Comparison of ENCODE assay signal across 39 cellular contexts in genomic region chr2:174046172-174046571, GRCh38.
"Had no signal": no experiment of that assay in that cellular context is flagged by ENCODE, and none has a peak within 500 bp of the region (broad histone marks: within the 10 kb centered on the region; RNA-seq: fewer than 3 reads in every experiment).

No MANE protein-coding gene starts in this region.

- H3K27ac ChIP-seq: adrenal gland, ascending aorta, body of pancreas, brain microvascular endothelial cell, breast epithelium, cardiac muscle cell had no signal

- H3K4me1 ChIP-seq: adrenal gland, ascending aorta, body of pancreas, breast epithelium had no signal

- ATAC-seq: activated naive CD4-positive, alpha-beta T cell treated with anti-CD3 and anti-CD28 coated beads, Interleukin-2, amount 50 U/mL, for 72 hours; activated naive CD8-positive, alpha-beta T cell treated with anti-CD3 and anti-CD28 coated beads, Interleukin-2, amount 50 U/mL, for 24 hours; activated T-cell treated with anti-CD3 and anti-CD28 coated beads, Interleukin-2, amount 50 U/mL, for 4 hours; activated T-cell treated with anti-CD3 and anti-CD28 coated beads, Interleukin-2, amount 50 U/mL, for 72 hours; activated T-helper 17 cell treated with anti-CD3 and anti-CD28 coated beads, Interleukin-2, amount 50 U/mL, for 72 hours; body of pancreas had no signal

- DNase-seq: activated effector memory CD4-positive, alpha-beta T cell treated with anti-CD3 and anti-CD28 coated beads, Interleukin-2, amount 50 U/mL, for 16 hours; activated effector memory CD4-positive, alpha-beta T cell treated with Interleukin-2 at 50 U/mL for 16 hours; activated gamma-delta T cell; activated gamma-delta T cell treated with Interleukin-2 at 50 U/mL for 16 hours; activated naive CD4-positive, alpha-beta T cell; activated naive CD4-positive, alpha-beta T cell treated with anti-CD3 and anti-CD28 coated beads for 36 hours; activated naive CD4-positive, alpha-beta T cell treated with anti-CD3 and anti-CD28 coated beads, Interleukin-2, amount 10 ng/mL, durations not matched to agents 7 days and 5 days; activated naive CD4-positive, alpha-beta T cell treated with anti-CD3 and anti-CD28 coated beads, Interleukin-2, amount 50 U/mL, for 16 hours; activated naive CD4-positive, alpha-beta T cell treated with Interleukin-2 at 50 U/mL for 16 hours; activated naive CD8-positive, alpha-beta T cell treated with anti-CD3 and anti-CD28 coated beads for 36 hours; activated naive CD8-positive, alpha-beta T cell treated with anti-CD3 and anti-CD28 coated beads, Interleukin-2, amount 10 ng/mL, durations not matched to agents 7 days and 5 days; activated naive CD8-positive, alpha-beta T cell treated with anti-CD3 and anti-CD28 coated beads, Interleukin-2, amount 50 U/mL, for 24 hours; activated T-cell treated with anti-CD3 and anti-CD28 coated beads, Interleukin-2, amount 50 U/mL, for 24 hours; activated T-cell treated with anti-CD3 and anti-CD28 coated beads, Interleukin-2, amount 50 U/mL, for 4 hours; activated T-cell treated with anti-CD3 and anti-CD28 coated beads, Interleukin-2, amount 50 U/mL, for 48 hours; activated T-cell treated with anti-CD3 and anti-CD28 coated beads, Interleukin-2, amount 50 U/mL, for 72 hours; adrenal gland; amniotic stem cell; amygdala; anterior cingulate cortex; aorta; body of pancreas; brain microvascular endothelial cell; caudate nucleus; central memory CD4-positive, alpha-beta T cell; cerebellar nuclear complex had no signal

- H3K36me3 ChIP-seq: adrenal gland, ascending aorta, brain microvascular endothelial cell, breast epithelium, cardiac muscle cell had no signal

- H3K4me1 Mint-ChIP-seq: activated naive CD4-positive, alpha-beta T cell treated with anti-CD3 and anti-CD28 coated beads, Interleukin-2, amount 10 ng/mL, durations not matched to agents 7 days and 5 days; activated naive CD4-positive, alpha-beta T cell treated with anti-CD3 and anti-CD28 coated beads, Interleukin-2, amount 50 U/mL, for 24 hours; activated naive CD8-positive, alpha-beta T cell treated with anti-CD3 and anti-CD28 coated beads, Interleukin-2, amount 10 ng/mL, durations not matched to agents 7 days and 5 days; activated T-helper 17 cell treated with anti-CD3 and anti-CD28 coated beads, Interleukin-2, amount 50 U/mL, for 72 hours; central memory CD8-positive, alpha-beta T cell had no signal

- H3K27me3 Mint-ChIP-seq: activated naive CD4-positive, alpha-beta T cell treated with anti-CD3 and anti-CD28 coated beads, Interleukin-2, amount 50 U/mL, for 24 hours; activated naive CD8-positive, alpha-beta T cell treated with anti-CD3 and anti-CD28 coated beads, Interleukin-2, amount 50 U/mL, for 24 hours; central memory CD8-positive, alpha-beta T cell had no signal

- FAIRE-seq: astrocyte, bronchial epithelial cell had no signal

- H3K9me3 ChIP-seq: adrenal gland, ascending aorta, body of pancreas, breast epithelium had no signal

- H3K36me3 Mint-ChIP-seq: activated naive CD4-positive, alpha-beta T cell treated with anti-CD3 and anti-CD28 coated beads, Interleukin-2, amount 10 ng/mL, durations not matched to agents 7 days and 5 days; activated naive CD4-positive, alpha-beta T cell treated with anti-CD3 and anti-CD28 coated beads, Interleukin-2, amount 50 U/mL, for 24 hours; activated naive CD4-positive, alpha-beta T cell treated with anti-CD3 and anti-CD28 coated beads, Interleukin-2, amount 50 U/mL, for 72 hours; activated naive CD8-positive, alpha-beta T cell treated with anti-CD3 and anti-CD28 coated beads for 36 hours; activated naive CD8-positive, alpha-beta T cell treated with anti-CD3 and anti-CD28 coated beads, Interleukin-2, amount 10 ng/mL, durations not matched to agents 7 days and 5 days; brain had no signal

- H3K27ac Mint-ChIP-seq: activated naive CD4-positive, alpha-beta T cell treated with anti-CD3 and anti-CD28 coated beads for 36 hours; activated naive CD4-positive, alpha-beta T cell treated with anti-CD3 and anti-CD28 coated beads, Interleukin-2, amount 10 ng/mL, durations not matched to agents 7 days and 5 days; activated naive CD4-positive, alpha-beta T cell treated with anti-CD3 and anti-CD28 coated beads, Interleukin-2, amount 50 U/mL, for 24 hours; activated naive CD4-positive, alpha-beta T cell treated with anti-CD3 and anti-CD28 coated beads, Interleukin-2, amount 50 U/mL, for 72 hours; activated naive CD8-positive, alpha-beta T cell; activated naive CD8-positive, alpha-beta T cell treated with anti-CD3 and anti-CD28 coated beads for 36 hours; activated naive CD8-positive, alpha-beta T cell treated with anti-CD3 and anti-CD28 coated beads, Interleukin-2, amount 10 ng/mL, durations not matched to agents 7 days and 5 days; activated naive CD8-positive, alpha-beta T cell treated with anti-CD3 and anti-CD28 coated beads, Interleukin-2, amount 50 U/mL, for 24 hours; activated T-cell treated with anti-CD3 and anti-CD28 coated beads, Interleukin-2, amount 50 U/mL, for 24 hours; activated T-cell treated with anti-CD3 and anti-CD28 coated beads, Interleukin-2, amount 50 U/mL, for 72 hours; activated T-helper 1 cell treated with anti-CD3 and anti-CD28 coated beads, Interleukin-12 subunit alpha, Interleukin-12 subunit beta, Interleukin-2, Interleukin-4 antibody, amounts not matched to agents 30 ng/mL and 10 ng/mL and 1 ng/mL, durations not matched to agents 14 hours and 24 hours and 36 hours; activated T-helper 17 cell treated with anti-CD3 and anti-CD28 coated beads, Interleukin-2, amount 50 U/mL, for 72 hours; activated T-helper 2 cell treated with anti-CD3 and anti-CD28 coated beads, Interferon-gamma antibody, Interleukin-2, Interleukin-4, amounts not matched to agents 10 μg/mL and 5 μg/mL and 100 μg/mL, durations not matched to agents 14 hours and 24 hours and 36 hours; brain had no signal

- H3K27me3 ChIP-seq: adrenal gland, ascending aorta, body of pancreas, brain microvascular endothelial cell, breast epithelium, cardiac muscle cell had no signal

- H3K9me3 Mint-ChIP-seq: activated naive CD4-positive, alpha-beta T cell treated with anti-CD3 and anti-CD28 coated beads for 36 hours; activated naive CD4-positive, alpha-beta T cell treated with anti-CD3 and anti-CD28 coated beads, Interleukin-2, amount 10 ng/mL, durations not matched to agents 7 days and 5 days; activated naive CD4-positive, alpha-beta T cell treated with anti-CD3 and anti-CD28 coated beads, Interleukin-2, amount 50 U/mL, for 24 hours; activated naive CD4-positive, alpha-beta T cell treated with anti-CD3 and anti-CD28 coated beads, Interleukin-2, amount 50 U/mL, for 72 hours; activated naive CD8-positive, alpha-beta T cell treated with anti-CD3 and anti-CD28 coated beads, Interleukin-2, amount 10 ng/mL, durations not matched to agents 7 days and 5 days; activated T-cell treated with anti-CD3 and anti-CD28 coated beads, Interleukin-2, amount 50 U/mL, for 24 hours; activated T-cell treated with anti-CD3 and anti-CD28 coated beads, Interleukin-2, amount 50 U/mL, for 4 hours; activated T-cell treated with anti-CD3 and anti-CD28 coated beads, Interleukin-2, amount 50 U/mL, for 72 hours; activated T-helper 1 cell treated with anti-CD3 and anti-CD28 coated beads, Interleukin-12 subunit alpha, Interleukin-12 subunit beta, Interleukin-2, Interleukin-4 antibody, amounts not matched to agents 30 ng/mL and 10 ng/mL and 1 ng/mL, durations not matched to agents 14 hours and 24 hours and 36 hours; activated T-helper 17 cell treated with anti-CD3 and anti-CD28 coated beads, Interleukin-2, amount 50 U/mL, for 72 hours; activated T-helper 2 cell treated with anti-CD3 and anti-CD28 coated beads, Interferon-gamma antibody, Interleukin-2, Interleukin-4, amounts not matched to agents 10 μg/mL and 5 μg/mL and 100 μg/mL, durations not matched to agents 14 hours and 24 hours and 36 hours; central memory CD8-positive, alpha-beta T cell had no signal

- H3K4me3 ChIP-seq: adrenal gland, ascending aorta, body of pancreas, breast epithelium, cardiac muscle cell had no signal

- H3K4me3 Mint-ChIP-seq: activated naive CD4-positive, alpha-beta T cell treated with anti-CD3 and anti-CD28 coated beads for 36 hours; activated naive CD4-positive, alpha-beta T cell treated with anti-CD3 and anti-CD28 coated beads, Interleukin-2, amount 10 ng/mL, durations not matched to agents 7 days and 5 days; activated naive CD4-positive, alpha-beta T cell treated with anti-CD3 and anti-CD28 coated beads, Interleukin-2, amount 50 U/mL, for 24 hours; activated naive CD8-positive, alpha-beta T cell; activated naive CD8-positive, alpha-beta T cell treated with anti-CD3 and anti-CD28 coated beads for 36 hours; activated naive CD8-positive, alpha-beta T cell treated with anti-CD3 and anti-CD28 coated beads, Interleukin-2, amount 10 ng/mL, durations not matched to agents 7 days and 5 days; activated naive CD8-positive, alpha-beta T cell treated with anti-CD3 and anti-CD28 coated beads, Interleukin-2, amount 50 U/mL, for 24 hours; activated T-cell treated with anti-CD3 and anti-CD28 coated beads, Interleukin-2, amount 50 U/mL, for 24 hours; activated T-cell treated with anti-CD3 and anti-CD28 coated beads, Interleukin-2, amount 50 U/mL, for 4 hours; activated T-cell treated with anti-CD3 and anti-CD28 coated beads, Interleukin-2, amount 50 U/mL, for 72 hours; activated T-helper 1 cell treated with anti-CD3 and anti-CD28 coated beads, Interleukin-12 subunit alpha, Interleukin-12 subunit beta, Interleukin-2, Interleukin-4 antibody, amounts not matched to agents 30 ng/mL and 10 ng/mL and 1 ng/mL, durations not matched to agents 14 hours and 24 hours and 36 hours; activated T-helper 17 cell treated with anti-CD3 and anti-CD28 coated beads, Interleukin-2, amount 50 U/mL, for 72 hours; brain; central memory CD8-positive, alpha-beta T cell had no signal
